Comparison of ENCODE assay signal across 8 cellular contexts in the genomic region with DNA sequence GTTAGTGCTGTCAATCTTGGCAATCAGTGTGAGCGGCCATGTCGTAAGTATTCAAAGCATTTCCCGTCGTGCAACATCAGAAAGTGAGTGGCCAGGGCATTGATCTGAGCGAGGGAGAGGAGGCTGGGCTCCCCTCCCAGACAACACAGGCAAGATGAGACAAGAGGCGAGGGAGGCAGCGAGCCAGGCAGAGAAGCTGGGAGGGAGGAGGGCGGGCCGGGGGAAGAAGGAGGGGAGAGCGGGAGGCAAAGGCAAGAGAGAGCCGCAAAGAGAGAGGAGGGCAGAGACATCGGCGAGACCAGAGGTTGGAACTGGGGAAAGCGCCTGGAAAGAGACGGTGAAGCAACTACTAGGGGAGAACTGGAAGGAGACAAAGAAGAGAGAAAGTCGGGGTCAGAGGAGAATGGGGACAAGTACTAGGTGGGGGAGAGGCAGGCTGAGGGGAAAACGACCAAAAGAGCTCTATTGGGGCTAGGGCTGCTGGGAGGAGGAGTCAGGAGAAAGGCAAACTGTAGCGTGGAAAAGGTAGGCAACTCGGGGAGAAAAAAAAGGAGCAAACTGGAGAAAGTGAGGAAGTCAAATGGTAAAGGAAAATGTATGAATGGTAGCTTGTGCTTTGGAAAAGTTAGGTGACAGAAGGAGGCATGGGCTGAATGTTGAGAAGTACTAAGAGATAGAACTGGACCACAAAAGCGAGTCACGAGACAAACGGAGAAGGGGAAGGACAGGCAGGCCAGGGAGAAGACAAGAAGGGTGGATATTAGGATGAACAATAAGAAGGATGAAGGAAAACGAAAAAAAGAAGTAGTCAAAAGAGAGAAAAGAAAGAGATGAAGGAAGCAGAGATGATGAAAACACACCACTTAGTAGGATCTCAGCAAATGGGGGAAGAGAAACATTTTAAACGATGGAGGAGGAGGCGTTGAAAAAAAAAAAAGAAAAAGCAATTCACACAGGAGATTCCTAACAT.
DNase-seq lines count a peak whose midpoint lies in the region; ATAC-seq and TF ChIP-seq lines count a peak whose summit lies in the region.

No MANE protein-coding gene starts in this region.

- peak overlapping the region; percentile 82 for H3K27ac ChIP-seq in cingulate gyrus (ENCODE audit: low read depth, low read length)
- peak overlapping the region; percentile 66 to 81 (median 77) for H3K27ac ChIP-seq in transverse colon

- peak overlapping the region; percentile 53 for H3K4me3 ChIP-seq in BJ (ENCODE audit: low read depth, low read length)
- peak overlapping the region in 3 of 4 donors; percentile 36 to 59 (median 56) for H3K4me3 ChIP-seq in transverse colon

- WGBS in transverse colon (ENCODE audit: low coverage in 1 of 2), 2 donors, result 18 to 29% methylated on average over 18 to 25 of the region's 25 CpGs

- H3K36me3 ChIP-seq in BJ (ENCODE audit: control insufficient read depth, insufficient read depth, low read length) (no peaks in the 10 kb centered on the region), transverse colon (no peaks in the 10 kb centered on the region)

- TF ChIP-seq CTCF in BJ (IDR thresholded peaks at IDR 0.05; ENCODE audit: insufficient read depth, low read depth, low read length), result no peak
- no peak for TF ChIP-seq CTCF in transverse colon (IDR thresholded peaks at IDR 0.05)

- in situ Hi-C loops in transverse colon (cut with MboI; ENCODE audit: low pct_ligation_motif_present in 1 of 4, low pct_unique_long_range_greater_than_20kb in 1 of 4, low sequenced_read_pairs in 3 of 4), result loop anchor here (10.0 to 25.0 kb wide), 5 partner anchors 421 to 963 kb away; no protein-coding TSS in a partner anchor

- peak; percentile 18 for TF ChIP-seq POLR2A in transverse colon (IDR thresholded peaks at IDR 0.05)

- H3K4me1 ChIP-seq in transverse colon, result peaks cover 12 to 44% (median 29%) of the 10 kb centered on the region in 4 donors

- intact Hi-C loops in transverse colon (cut with DNase I; ENCODE audit: low total_unique reads), result loop anchor here (5.0 kb wide), 1 partner anchor 961 kb away; no protein-coding TSS in a partner anchor

- POLR2A ChIA-PET in BJ (lab: Charles Lee), result interaction anchor here (0.6 kb wide), 1 partner anchor 389 kb away, joined by 13 read pairs; no protein-coding TSS in a partner anchor

- ATAC-seq in left lobe of liver (peak; percentile 37), HG02623 (IDR thresholded peaks at IDR 0.05; ENCODE audit: unreplicated experiment) (no peak)

- CTCF ChIA-PET in BJ (lab: Yijun Ruan, JAX), result interaction anchor here (0.5 to 1.4 kb wide), 5 partner anchors 157 to 956 kb away, joined by 3 read pairs; no protein-coding TSS in a partner anchor

- TF ChIP-seq EP300 in transverse colon (IDR thresholded peaks at IDR 0.05; ENCODE audit: low read depth), result no peak

- H3K27me3 ChIP-seq in BJ (ENCODE audit: control insufficient read depth, insufficient read depth, low read length) (peaks cover 42% of the 10 kb centered on the region), transverse colon (peaks cover 99% of the 10 kb centered on the region)

- DNase-seq in BJ (ENCODE audit: low read depth) (no peak), NCI-H2107 (lab: John Stamatoyannopoulos, UW) (peak; percentile 24), left lobe of liver (ENCODE audit: low spot score) (peak; percentile 79), transverse colon (peak; percentile 39), SKM-1 (lab: John Stamatoyannopoulos, UW; ENCODE audit: unreplicated experiment) (no peak), SIG-M5 treated with dmso at 0.1 percent for 504 hours (lab: John Stamatoyannopoulos, UW; ENCODE audit: unreplicated experiment) (no peak)

- no peaks in the 10 kb centered on the region for H3K9me3 ChIP-seq in transverse colon

Comparison
In these comparisons a context has a peak if more than half of its experiments do, and no peak if none do; other contexts are left out.
1. DNase-seq: peak in NCI-H2107 (single experiment), left lobe of liver (single experiment) and transverse colon (single experiment); none in BJ (single experiment), SKM-1 (single experiment) and SIG-M5 treated with dmso at 0.1 percent for 504 hours (single experiment).